Comparison of ENCODE assay signal across 1 cellular context in the genomic region with DNA sequence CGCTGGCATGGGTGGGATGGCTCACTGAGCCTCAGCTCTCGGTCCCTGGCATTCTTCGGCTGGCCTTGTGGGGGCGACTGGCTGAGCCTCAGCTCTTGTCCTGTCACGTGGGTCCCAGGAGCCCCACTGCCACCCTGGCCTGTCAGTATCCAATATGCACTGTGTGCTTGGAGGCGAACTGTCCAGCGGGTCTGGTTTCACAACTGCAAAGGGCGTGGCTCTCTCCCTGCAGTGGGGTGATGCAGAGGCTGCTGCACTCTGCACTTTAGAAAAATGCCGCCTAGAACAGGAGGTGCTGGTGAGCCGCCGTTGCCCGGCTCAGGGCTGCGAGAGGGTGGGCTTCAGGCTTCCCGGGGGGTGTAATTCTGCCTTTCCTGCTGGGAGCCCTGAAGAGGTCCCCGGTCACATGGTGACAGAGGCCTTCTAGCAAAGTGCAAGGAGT.
TF ChIP-seq lines count a peak whose summit lies in the region.

No MANE protein-coding gene starts in this region.

TF ChIP-seq in WTC11, 78 proteins besides CTCF, POLR2A, EP300 and RAD21 (continued from another document):
- TF ChIP-seq, protein P1, sequence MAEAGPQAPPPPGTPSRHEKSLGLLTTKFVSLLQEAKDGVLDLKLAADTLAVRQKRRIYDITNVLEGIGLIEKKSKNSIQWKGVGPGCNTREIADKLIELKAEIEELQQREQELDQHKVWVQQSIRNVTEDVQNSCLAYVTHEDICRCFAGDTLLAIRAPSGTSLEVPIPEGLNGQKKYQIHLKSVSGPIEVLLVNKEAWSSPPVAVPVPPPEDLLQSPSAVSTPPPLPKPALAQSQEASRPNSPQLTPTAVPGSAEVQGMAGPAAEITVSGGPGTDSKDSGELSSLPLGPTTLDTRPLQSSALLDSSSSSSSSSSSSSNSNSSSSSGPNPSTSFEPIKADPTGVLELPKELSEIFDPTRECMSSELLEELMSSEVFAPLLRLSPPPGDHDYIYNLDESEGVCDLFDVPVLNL (CRISPR knock-in tag; IDR thresholded peaks at IDR 0.05; ENCODE audit: borderline replicate concordance, low read depth), result no peak
- no peak for TF ChIP-seq ZNF396 (CRISPR knock-in tag; IDR thresholded peaks at IDR 0.05; ENCODE audit: borderline replicate concordance)
- TF ChIP-seq CBFB (CRISPR knock-in tag; IDR thresholded peaks at IDR 0.05; ENCODE audit: low read depth), result no peak
- no peak for TF ChIP-seq ETV6 (CRISPR knock-in tag; IDR thresholded peaks at IDR 0.05)
- TF ChIP-seq NR3C1 (CRISPR knock-in tag; conservative IDR thresholded peaks at IDR 0.05; ENCODE audit: low read depth), result no peak
- TF ChIP-seq, protein P2, sequence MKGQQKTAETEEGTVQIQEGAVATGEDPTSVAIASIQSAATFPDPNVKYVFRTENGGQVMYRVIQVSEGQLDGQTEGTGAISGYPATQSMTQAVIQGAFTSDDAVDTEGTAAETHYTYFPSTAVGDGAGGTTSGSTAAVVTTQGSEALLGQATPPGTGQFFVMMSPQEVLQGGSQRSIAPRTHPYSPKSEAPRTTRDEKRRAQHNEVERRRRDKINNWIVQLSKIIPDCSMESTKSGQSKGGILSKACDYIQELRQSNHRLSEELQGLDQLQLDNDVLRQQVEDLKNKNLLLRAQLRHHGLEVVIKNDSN (CRISPR knock-in tag; IDR thresholded peaks at IDR 0.05), result peak; percentile 90
- TF ChIP-seq, protein P3, sequence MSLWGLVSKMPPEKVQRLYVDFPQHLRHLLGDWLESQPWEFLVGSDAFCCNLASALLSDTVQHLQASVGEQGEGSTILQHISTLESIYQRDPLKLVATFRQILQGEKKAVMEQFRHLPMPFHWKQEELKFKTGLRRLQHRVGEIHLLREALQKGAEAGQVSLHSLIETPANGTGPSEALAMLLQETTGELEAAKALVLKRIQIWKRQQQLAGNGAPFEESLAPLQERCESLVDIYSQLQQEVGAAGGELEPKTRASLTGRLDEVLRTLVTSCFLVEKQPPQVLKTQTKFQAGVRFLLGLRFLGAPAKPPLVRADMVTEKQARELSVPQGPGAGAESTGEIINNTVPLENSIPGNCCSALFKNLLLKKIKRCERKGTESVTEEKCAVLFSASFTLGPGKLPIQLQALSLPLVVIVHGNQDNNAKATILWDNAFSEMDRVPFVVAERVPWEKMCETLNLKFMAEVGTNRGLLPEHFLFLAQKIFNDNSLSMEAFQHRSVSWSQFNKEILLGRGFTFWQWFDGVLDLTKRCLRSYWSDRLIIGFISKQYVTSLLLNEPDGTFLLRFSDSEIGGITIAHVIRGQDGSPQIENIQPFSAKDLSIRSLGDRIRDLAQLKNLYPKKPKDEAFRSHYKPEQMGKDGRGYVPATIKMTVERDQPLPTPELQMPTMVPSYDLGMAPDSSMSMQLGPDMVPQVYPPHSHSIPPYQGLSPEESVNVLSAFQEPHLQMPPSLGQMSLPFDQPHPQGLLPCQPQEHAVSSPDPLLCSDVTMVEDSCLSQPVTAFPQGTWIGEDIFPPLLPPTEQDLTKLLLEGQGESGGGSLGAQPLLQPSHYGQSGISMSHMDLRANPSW (CRISPR knock-in tag; conservative IDR thresholded peaks at IDR 0.05; ENCODE audit: low read depth), result no peak
- TF ChIP-seq GTF2I (CRISPR knock-in tag; conservative IDR thresholded peaks at IDR 0.05), result no peak
- TF ChIP-seq TP53 (CRISPR knock-in tag; IDR thresholded peaks at IDR 0.05), result no peak
- no peak for TF ChIP-seq NFATC4 (CRISPR knock-in tag; IDR thresholded peaks at IDR 0.05)
- no peak for TF ChIP-seq ESRRA (CRISPR knock-in tag; IDR thresholded peaks at IDR 0.05; ENCODE audit: borderline replicate concordance)
